In the genomic region with DNA sequence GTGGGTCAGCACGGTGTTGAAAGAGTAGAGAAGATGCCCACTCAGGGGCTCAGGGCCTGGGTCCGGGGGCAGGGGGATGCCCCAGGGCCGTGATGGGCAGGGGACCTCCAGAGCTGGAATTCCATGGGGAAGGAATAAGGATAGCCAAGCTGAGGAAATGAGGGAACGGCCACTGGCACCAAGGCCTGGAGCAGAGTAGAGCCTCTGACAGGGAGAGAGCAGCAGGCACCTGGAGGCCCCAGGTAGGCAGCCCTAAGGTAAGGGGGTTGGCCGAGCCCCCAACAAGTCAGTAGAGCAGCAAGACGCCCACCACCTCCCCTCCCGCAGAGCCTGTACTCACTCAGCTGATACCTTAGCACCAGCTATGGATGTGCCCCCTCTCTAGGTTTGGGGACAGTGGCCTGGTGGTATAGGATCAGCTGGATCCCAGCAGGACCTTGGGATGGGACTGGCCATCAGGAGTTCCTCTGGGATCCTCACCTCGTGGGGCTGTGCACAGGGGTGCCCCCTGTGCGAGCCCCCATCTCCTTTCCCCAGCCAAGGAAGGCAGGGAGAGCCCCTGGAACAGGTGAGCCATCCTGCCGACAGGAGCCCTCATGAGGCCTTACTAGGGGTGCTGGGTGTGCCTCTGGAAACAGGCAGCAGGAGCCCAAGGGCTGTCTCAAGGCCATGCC, we compare ENCODE assay signal across 25 cellular contexts. TPM values are rescaled to one million over a fixed set of nuclear protein-coding genes. Genes with fewer than 3 reads are reported as not detected.
DNase-seq lines count a peak whose midpoint lies in the region; ATAC-seq and TF ChIP-seq lines count a peak whose summit lies in the region.
"Had no signal": no experiment of that assay in that cellular context is flagged by ENCODE, and none has a peak within 500 bp of the region (broad histone marks: within the 10 kb centered on the region; RNA-seq: fewer than 3 reads in every experiment).

No MANE protein-coding gene starts in this region.

- H3K4me1 ChIP-seq in RWPE2 (ENCODE audit: insufficient read depth, poor library complexity, severe bottlenecking) (no peaks in the 10 kb centered on the region), iPS-20b (ENCODE audit: insufficient read depth, low read length) (0 out of 2 replicates have a peak, but pooled peaks cover 3% of the 10 kb centered on the region)
- H3K4me1 ChIP-seq: breast epithelium, foreskin keratinocyte, HAP-1 had no signal

- peaks cover 29% of the 10 kb centered on the region for H3K27me3 Mint-ChIP-seq in activated CD4-positive, alpha-beta T cell treated with anti-CD3 and anti-CD28 coated beads, Interleukin-2, amount 10 ng/mL, durations not matched to agents 24 days and 14 days

- no peaks in the 10 kb centered on the region for H3K27me3 ChIP-seq in RWPE2 (ENCODE audit: insufficient read depth, poor library complexity, severe bottlenecking)
- peaks cover 99% of the 10 kb centered on the region for H3K27me3 ChIP-seq in iPS-20b (ENCODE audit: insufficient read depth, low read length)

- intact Hi-C loops in activated CD4-positive, alpha-beta T cell treated with anti-CD3 and anti-CD28 coated beads, Interleukin-2, amount 10 ng/mL, durations not matched to agents 24 days and 14 days (cut with micrococcal nuclease) = no loop called here

- ATAC-seq in RWPE2 (ENCODE audit: low read depth) (no peak), GM19467 (IDR thresholded peaks at IDR 0.05; ENCODE audit: unreplicated experiment) (no peak), HG02840 (IDR thresholded peaks at IDR 0.05; ENCODE audit: low FRiP score, unreplicated experiment) (no peak)
- no peak for ATAC-seq in stimulated activated effector memory CD8-positive, alpha-beta T cell treated with anti-CD3 and anti-CD28 coated beads, Interleukin-12 subunit alpha, Interleukin-12 subunit beta, amount 100 ng/mL, for 72 hours
- ATAC-seq: activated T-cell treated with anti-CD3 and anti-CD28 coated beads, Interleukin-2, amount 50 U/mL, for 4 hours; foreskin keratinocyte; T-cell had no signal

- DNase-seq in activated CD4-positive, alpha-beta T cell treated with anti-CD3 and anti-CD28 coated beads, Interleukin-2, amount 10 ng/mL, durations not matched to agents 24 days and 14 days = no peak
- DNase-seq in activated CD4-positive, alpha-beta T cell treated with anti-CD3 and anti-CD28 coated beads, Interleukin-2, amount 50 U/mL, for 48 hours = no peak
- peak; percentile 23 for DNase-seq in RWPE2 (ENCODE audit: low spot score)
- DNase-seq in stimulated activated effector memory CD8-positive, alpha-beta T cell treated with anti-CD3 and anti-CD28 coated beads, Interleukin-12 subunit alpha, Interleukin-12 subunit beta, amount 100 ng/mL, for 72 hours (ENCODE audit: low spot score in 2 of 2) = no peak
- no peak for DNase-seq in coronary artery (ENCODE audit: low spot score)
- DNase-seq: activated T-cell treated with anti-CD3 and anti-CD28 coated beads, Interleukin-2, amount 50 U/mL, for 4 hours; Calu3; foreskin keratinocyte; IMR-90; NCI-H1436 treated with DMSO at 0.1 percent for 48 hours; NCI-H526 treated with DMSO at 0.1 percent for 48 hours; SIG-M5; stimulated activated naive CD4-positive, alpha-beta T cell; T-cell; transverse colon had no signal

- H3K27ac Mint-ChIP-seq in activated CD4-positive, alpha-beta T cell treated with anti-CD3 and anti-CD28 coated beads, Interleukin-2, amount 10 ng/mL, durations not matched to agents 24 days and 14 days = no peak overlapping the region
- peak overlapping the region; percentile 64 for H3K27ac Mint-ChIP-seq in stimulated activated effector memory CD8-positive, alpha-beta T cell treated with anti-CD3 and anti-CD28 coated beads, Interleukin-12 subunit alpha, Interleukin-12 subunit beta, amount 100 ng/mL, for 72 hours
- H3K27ac Mint-ChIP-seq: T-cell had no signal

- no peaks in the 10 kb centered on the region for H3K36me3 ChIP-seq in RWPE2 (ENCODE audit: low read depth)
- H3K36me3 ChIP-seq in iPS-20b (ENCODE audit: insufficient read depth, low read depth, low read length) = no peaks in the 10 kb centered on the region
- H3K36me3 ChIP-seq: breast epithelium, HAP-1, ovary, transverse colon had no signal

- H3K9me3 Mint-ChIP-seq in activated CD4-positive, alpha-beta T cell treated with anti-CD3 and anti-CD28 coated beads, Interleukin-2, amount 10 ng/mL, durations not matched to agents 24 days and 14 days = no peaks in the 10 kb centered on the region
- no peaks in the 10 kb centered on the region for H3K9me3 Mint-ChIP-seq in stimulated activated effector memory CD8-positive, alpha-beta T cell treated with anti-CD3 and anti-CD28 coated beads, Interleukin-12 subunit alpha, Interleukin-12 subunit beta, amount 100 ng/mL, for 72 hours
- H3K9me3 Mint-ChIP-seq: activated T-cell treated with anti-CD3 and anti-CD28 coated beads, Interleukin-2, amount 50 U/mL, for 4 hours; T-cell had no signal

- no peak for TF ChIP-seq CTCF in RWPE2 (IDR thresholded peaks at IDR 0.05; ENCODE audit: poor library complexity, severe bottlenecking)
- no peak for TF ChIP-seq CTCF in coronary artery (IDR thresholded peaks at IDR 0.05)

- H3K27ac ChIP-seq in RWPE2 (ENCODE audit: poor library complexity, severe bottlenecking) = peak overlapping the region; percentile 52
- no peak overlapping the region for H3K27ac ChIP-seq in iPS-20b (ENCODE audit: low read length)
- H3K27ac ChIP-seq in coronary artery = no peak overlapping the region
- H3K27ac ChIP-seq: breast epithelium, foreskin keratinocyte, ovary, transverse colon had no signal

- no peaks in the 10 kb centered on the region for H3K9me3 ChIP-seq in RWPE2 (ENCODE audit: severe bottlenecking)
- H3K9me3 ChIP-seq in iPS-20b (ENCODE audit: insufficient read depth, low read depth, low read length) = no peaks in the 10 kb centered on the region
- H3K9me3 ChIP-seq: breast epithelium, HAP-1, ovary, transverse colon had no signal

- peak overlapping the region; percentile 55 for H3K4me3 Mint-ChIP-seq in activated CD4-positive, alpha-beta T cell treated with anti-CD3 and anti-CD28 coated beads, Interleukin-2, amount 10 ng/mL, durations not matched to agents 24 days and 14 days
- peak overlapping the region; percentile 62 for H3K4me3 Mint-ChIP-seq in stimulated activated effector memory CD8-positive, alpha-beta T cell treated with anti-CD3 and anti-CD28 coated beads, Interleukin-12 subunit alpha, Interleukin-12 subunit beta, amount 100 ng/mL, for 72 hours
- H3K4me3 Mint-ChIP-seq: activated T-cell treated with anti-CD3 and anti-CD28 coated beads, Interleukin-2, amount 50 U/mL, for 4 hours had no signal

- H3K4me3 ChIP-seq in RWPE2 (ENCODE audit: severe bottlenecking) (no peak overlapping the region), iPS-20b (ENCODE audit: low read length) (peak overlapping the region; percentile 68; the same call in 1 of the 2 replicates), coronary artery (no peak overlapping the region)
- H3K4me3 ChIP-seq: HAP-1, ovary, transverse colon had no signal

- no peak overlapping the region for H3K9ac ChIP-seq in iPS-20b (ENCODE audit: low read depth, low read length)

- H3K4me1 Mint-ChIP-seq in activated CD4-positive, alpha-beta T cell treated with anti-CD3 and anti-CD28 coated beads, Interleukin-2, amount 10 ng/mL, durations not matched to agents 24 days and 14 days = peaks cover 5% of the 10 kb centered on the region
- peaks cover 17% of the 10 kb centered on the region for H3K4me1 Mint-ChIP-seq in stimulated activated effector memory CD8-positive, alpha-beta T cell treated with anti-CD3 and anti-CD28 coated beads, Interleukin-12 subunit alpha, Interleukin-12 subunit beta, amount 100 ng/mL, for 72 hours

- no peaks in the 10 kb centered on the region for H3K36me3 Mint-ChIP-seq in activated CD4-positive, alpha-beta T cell treated with anti-CD3 and anti-CD28 coated beads, Interleukin-2, amount 10 ng/mL, durations not matched to agents 24 days and 14 days (ENCODE audit: low read depth)
- no peaks in the 10 kb centered on the region for H3K36me3 Mint-ChIP-seq in stimulated activated effector memory CD8-positive, alpha-beta T cell treated with anti-CD3 and anti-CD28 coated beads, Interleukin-12 subunit alpha, Interleukin-12 subunit beta, amount 100 ng/mL, for 72 hours
- H3K36me3 Mint-ChIP-seq: T-cell had no signal

RNA-seq across cellular contexts. Expression of gene ARF1, which starts 21.0 kb away (rescaled TPM):
- 388 and 395 TPM in 2 replicates for total RNA-seq in activated CD4-positive, alpha-beta T cell treated with anti-CD3 and anti-CD28 coated beads, Interleukin-2, amount 10 ng/mL, durations not matched to agents 24 days and 14 days

RNA-seq across cellular contexts. Expression of gene C1orf35, which starts 41.6 kb away (rescaled TPM):
- total RNA-seq in activated CD4-positive, alpha-beta T cell treated with anti-CD3 and anti-CD28 coated beads, Interleukin-2, amount 10 ng/mL, durations not matched to agents 24 days and 14 days = 27.5 and 33.0 TPM in 2 replicates

RNA-seq across cellular contexts. Expression of gene MRPL55, which starts 47.6 kb away (rescaled TPM):
- 55.2 and 62.2 TPM in 2 replicates for total RNA-seq in activated CD4-positive, alpha-beta T cell treated with anti-CD3 and anti-CD28 coated beads, Interleukin-2, amount 10 ng/mL, durations not matched to agents 24 days and 14 days

RNA-seq across cellular contexts. Expression of gene WNT3A, which starts 54.8 kb away (rescaled TPM):
- total RNA-seq in activated CD4-positive, alpha-beta T cell treated with anti-CD3 and anti-CD28 coated beads, Interleukin-2, amount 10 ng/mL, durations not matched to agents 24 days and 14 days = not detected in 2 replicates
- total RNA-seq: A172; activated T-cell treated with anti-CD3 and anti-CD28 coated beads, Interleukin-2, amount 50 U/mL, for 4 hours; Calu3; dermis blood vessel endothelial cell; epithelial cell of proximal tubule; IMR-90; M059J; ovary; transverse colon had no signal
